Comparison of ENCODE assay signal across 20 cellular contexts in the genomic region with DNA sequence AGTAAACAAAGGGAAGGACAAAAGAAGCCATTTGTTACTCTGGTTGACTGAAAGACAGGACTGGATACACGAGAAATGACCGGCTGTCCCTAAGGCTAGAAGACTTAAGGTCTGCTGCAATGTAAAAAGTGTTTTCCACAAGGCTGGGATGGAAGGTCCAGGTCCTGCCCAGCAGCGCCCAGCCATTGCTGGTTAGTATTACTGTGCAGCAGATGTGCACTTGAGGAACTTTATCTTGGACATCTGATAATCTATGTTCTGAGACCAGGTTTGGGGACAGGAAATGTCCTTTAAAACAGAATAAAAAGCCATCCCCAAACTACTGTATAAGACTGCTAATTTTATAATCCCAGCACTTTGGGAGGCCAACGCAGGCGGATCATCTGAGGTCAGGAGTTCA.
"Had no signal": no experiment of that assay in that cellular context is flagged by ENCODE, and none has a peak within 500 bp of the region (broad histone marks: within the 10 kb centered on the region; RNA-seq: fewer than 3 reads in every experiment).

No MANE protein-coding gene starts in this region.

- H3K4me1 ChIP-seq: body of pancreas, SJCRH30 had no signal

- ATAC-seq: activated CD8-positive, alpha-beta memory T cell treated with anti-CD3 and anti-CD28 coated beads, Interleukin-2, amount 10 ng/mL, durations not matched to agents 7 days and 5 days; body of pancreas; WTC11 had no signal

- H3K27ac ChIP-seq: body of pancreas, SJCRH30 had no signal

- H3K9me3 ChIP-seq: body of pancreas, SJCRH30 had no signal

- DNase-seq: activated CD4-positive, alpha-beta T cell treated with anti-CD3 and anti-CD28 coated beads for 1 hour; activated CD4-positive, alpha-beta T cell treated with anti-CD3 and anti-CD28 coated beads, Interleukin-2, amount 10 ng/mL, durations not matched to agents 24 days and 14 days; activated CD4-positive, alpha-beta T cell treated with anti-CD3 and anti-CD28 coated beads, Interleukin-2, amount 50 U/mL, for 48 hours; activated CD8-positive, alpha-beta memory T cell treated with anti-CD3 and anti-CD28 coated beads, Interleukin-2, amount 10 ng/mL, durations not matched to agents 7 days and 5 days; activated effector memory CD4-positive, alpha-beta T cell treated with Interleukin-2 at 50 U/mL for 16 hours; activated naive CD4-positive, alpha-beta T cell; activated T-cell treated with anti-CD3 and anti-CD28 coated beads, Interleukin-2, amount 50 U/mL, for 24 hours; aorta; body of pancreas; KG1; NCI-H1092; NCI-H1417; NCI-H1930; NCI-H2171; NCI-H2227 treated with DMSO at 0.1 percent for 48 hours; NCI-H446 treated with DMSO at 0.1 percent for 48 hours; NCI-H524 treated with DMSO at 0.1 percent for 48 hours; NCI-H748 treated with DMSO at 0.1 percent for 48 hours; SJCRH30 had no signal

- H3K4me3 ChIP-seq: body of pancreas, SJCRH30 had no signal

- H3K27me3 ChIP-seq: body of pancreas, SJCRH30 had no signal
